In the genomic region with DNA sequence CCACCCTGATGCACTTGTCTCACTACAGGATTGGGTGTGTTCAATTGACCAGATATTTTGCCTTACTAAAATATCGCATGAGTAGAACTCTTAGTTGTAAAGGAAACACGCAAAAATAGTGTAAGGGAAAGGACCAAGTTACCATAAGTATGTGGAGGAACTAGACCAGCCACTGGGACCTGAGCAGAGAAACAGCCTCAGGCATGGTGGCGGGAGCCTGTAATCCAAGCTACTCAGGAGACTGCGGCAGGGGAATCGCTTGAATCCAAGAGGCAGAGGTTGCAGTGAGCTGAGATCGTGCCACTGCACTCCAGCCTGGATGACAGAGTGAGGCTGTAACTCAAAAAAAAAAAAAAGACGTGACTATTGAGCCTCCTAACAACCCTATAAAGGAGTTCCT, we compare ENCODE assay signal across 13 cellular contexts.
A peak's percentile ranks its signal among the peaks of the same experiment; 100 is the strongest.
DNase-seq lines count a peak whose midpoint lies in the region; ATAC-seq and TF ChIP-seq lines count a peak whose summit lies in the region.
"Had no signal": no experiment of that assay in that cellular context is flagged by ENCODE, and none has a peak within 500 bp of the region (broad histone marks: within the 10 kb centered on the region; RNA-seq: fewer than 3 reads in every experiment).

No MANE protein-coding gene starts in this region.

- H3K4me2 ChIP-seq in neural progenitor cell = no peak overlapping the region

- POLR2A ChIA-PET in activated CD8-positive, alpha-beta T cell treated with anti-CD3 and anti-CD28 coated beads for 36 hours (lab: Charles Lee) = no interaction called here

- H3K4me3 ChIP-seq in right cardiac atrium (ENCODE audit: low read length) (no peak overlapping the region), neural progenitor cell (no peak overlapping the region)

- 73% methylated on average over 7 of the region's 7 CpGs for WGBS in right cardiac atrium

- ATAC-seq in right cardiac atrium = no peak
- no peak for ATAC-seq in activated CD8-positive, alpha-beta T cell treated with anti-CD3 and anti-CD28 coated beads for 36 hours
- no peak for ATAC-seq in HG02970 (IDR thresholded peaks at IDR 0.05; ENCODE audit: low FRiP score, unreplicated experiment)

- no peak overlapping the region for H3K27ac ChIP-seq in right cardiac atrium (ENCODE audit: low read length)
- no peak overlapping the region for H3K27ac ChIP-seq in neural progenitor cell

- no peaks in the 10 kb centered on the region for H3K36me3 Mint-ChIP-seq in neural progenitor cell
- no peaks in the 10 kb centered on the region for H3K36me3 Mint-ChIP-seq in activated CD8-positive, alpha-beta T cell treated with anti-CD3 and anti-CD28 coated beads for 36 hours (ENCODE audit: low read depth)

- CTCF ChIA-PET in activated CD8-positive, alpha-beta T cell treated with anti-CD3 and anti-CD28 coated beads for 36 hours (lab: Charles Lee) = no interaction called here

- no peak overlapping the region for H2AFZ ChIP-seq in neural progenitor cell (replicated peaks)

- no peak overlapping the region for H3K4me3 Mint-ChIP-seq in neural progenitor cell
- H3K4me3 Mint-ChIP-seq in activated CD8-positive, alpha-beta T cell treated with anti-CD3 and anti-CD28 coated beads for 36 hours = no peak overlapping the region
- H3K4me3 Mint-ChIP-seq: CD4-positive, alpha-beta T cell; H9 had no signal

- H3K79me2 ChIP-seq in neural progenitor cell (ENCODE audit: low read depth) = no peaks in the 10 kb centered on the region

- no peak overlapping the region for H3K9ac ChIP-seq in neural progenitor cell

- H4K20me1 ChIP-seq in neural progenitor cell (ENCODE audit: low read depth) = no peaks in the 10 kb centered on the region

- H3K27me3 ChIP-seq in right cardiac atrium (ENCODE audit: control insufficient read depth, insufficient read depth) (no peaks in the 10 kb centered on the region), neural progenitor cell (no peaks in the 10 kb centered on the region)

- peaks cover 12% of the 10 kb centered on the region for H3K4me1 Mint-ChIP-seq in neural progenitor cell
- no peaks in the 10 kb centered on the region for H3K4me1 Mint-ChIP-seq in activated CD8-positive, alpha-beta T cell treated with anti-CD3 and anti-CD28 coated beads for 36 hours (ENCODE audit: low read depth)

- H3K9me3 Mint-ChIP-seq in neural progenitor cell = peaks cover 20% of the 10 kb centered on the region
- H3K9me3 Mint-ChIP-seq in activated CD8-positive, alpha-beta T cell treated with anti-CD3 and anti-CD28 coated beads for 36 hours = peaks cover 20% of the 10 kb centered on the region

- H3K36me3 ChIP-seq in neural progenitor cell = no peaks in the 10 kb centered on the region

- TF ChIP-seq CTCF in neural progenitor cell (IDR thresholded peaks at IDR 0.05) = no peak
- no peak for TF ChIP-seq CTCF in activated CD8-positive, alpha-beta T cell treated with anti-CD3 and anti-CD28 coated beads for 36 hours (IDR thresholded peaks at IDR 0.05)

- no peaks in the 10 kb centered on the region for H3K9me3 ChIP-seq in right cardiac atrium (ENCODE audit: control insufficient read depth, low read length)
- no peaks in the 10 kb centered on the region for H3K9me3 ChIP-seq in neural progenitor cell (ENCODE audit: low read depth)

- intact Hi-C loops in cardiac septum (cut with DNase I) = no loop called here
- intact Hi-C loops in right cardiac atrium (cut with DNase I) = no loop called here
- intact Hi-C loops in activated CD8-positive, alpha-beta T cell treated with anti-CD3 and anti-CD28 coated beads for 36 hours (cut with micrococcal nuclease) = no loop called here

- peaks cover 2% of the 10 kb centered on the region for H3K27me3 Mint-ChIP-seq in neural progenitor cell (ENCODE audit: insufficient read depth, low read depth)
- no peaks in the 10 kb centered on the region for H3K27me3 Mint-ChIP-seq in activated CD8-positive, alpha-beta T cell treated with anti-CD3 and anti-CD28 coated beads for 36 hours
- H3K27me3 Mint-ChIP-seq: CD4-positive, alpha-beta T cell had no signal

- peak; percentile 15 for DNase-seq in cardiac septum (ENCODE audit: low spot score)
- DNase-seq in right cardiac atrium = no peak
- DNase-seq in islet precursor cell = peak; percentile 92
- no peak for DNase-seq in neural progenitor cell (ENCODE audit: low spot score)
- no peak for DNase-seq in NCI-H510A (lab: John Stamatoyannopoulos, UW)
- no peak for DNase-seq in activated CD8-positive, alpha-beta T cell treated with anti-CD3 and anti-CD28 coated beads for 36 hours
- DNase-seq: 8988T; C1 segment of cervical spinal cord; CD4-positive, alpha-beta T cell; DMS 273 treated with DMSO at 0.1 percent for 48 hours; GOT3; H9 had no signal

- H3F3A ChIP-seq in neural progenitor cell (ENCODE audit: low read depth) = no peaks in the 10 kb centered on the region

- H3K4me1 ChIP-seq in right cardiac atrium (ENCODE audit: control insufficient read depth, insufficient read depth, low read length) = peaks cover 2% of the 10 kb centered on the region
- H3K4me1 ChIP-seq in neural progenitor cell = no peaks in the 10 kb centered on the region

- peak overlapping the region; percentile 63 for H3K27ac Mint-ChIP-seq in neural progenitor cell
- no peak overlapping the region for H3K27ac Mint-ChIP-seq in activated CD8-positive, alpha-beta T cell treated with anti-CD3 and anti-CD28 coated beads for 36 hours
- H3K27ac Mint-ChIP-seq: CD4-positive, alpha-beta T cell; H9 had no signal

Comparison
In these comparisons a context has a peak if more than half of its experiments do, and no peak if none do; other contexts are left out.
1. DNase-seq: peak in cardiac septum (single experiment) and islet precursor cell (single experiment); none in right cardiac atrium (0 of 3), neural progenitor cell (single experiment), NCI-H510A (single experiment) and activated CD8-positive, alpha-beta T cell treated with anti-CD3 and anti-CD28 coated beads for 36 hours (single experiment).